18 cellular contexts compared by ENCODE assay signal in genomic region chr5:41918105-41918504, GRCh38. TPM values are rescaled to one million over a fixed set of nuclear protein-coding genes. Genes with fewer than 3 reads are reported as not detected.
DNase-seq lines count a peak whose midpoint lies in the region; ATAC-seq and TF ChIP-seq lines count a peak whose summit lies in the region.
"Had no signal": no experiment of that assay in that cellular context is flagged by ENCODE, and none has a peak within 500 bp of the region (broad histone marks: within the 10 kb centered on the region; RNA-seq: fewer than 3 reads in every experiment).

No MANE protein-coding gene starts in this region.

- no peak overlapping the region for H3K4me3 Mint-ChIP-seq in activated naive CD4-positive, alpha-beta T cell treated with anti-CD3 and anti-CD28 coated beads, Interleukin-2, amount 50 U/mL, for 24 hours
- H3K4me3 Mint-ChIP-seq in activated naive CD4-positive, alpha-beta T cell treated with anti-CD3 and anti-CD28 coated beads, Interleukin-2, amount 10 ng/mL, durations not matched to agents 7 days and 5 days = no peak overlapping the region
- no peak overlapping the region for H3K4me3 Mint-ChIP-seq in stimulated activated memory B cell treated with anti-CD40 and anti-IgM and Interleukin-4, amounts not matched to agents 10 μg/mL and 1 μg/mL and 100 μg/mL, for 72 hours
- H3K4me3 Mint-ChIP-seq: T-cell had no signal

- no peaks in the 10 kb centered on the region for H3K27me3 ChIP-seq in gastrocnemius medialis
- H3K27me3 ChIP-seq: esophagus muscularis mucosa, upper lobe of right lung had no signal

- TF ChIP-seq POLR2A in gastrocnemius medialis (IDR thresholded peaks at IDR 0.05) = no peak

- peaks cover 25% of the 10 kb centered on the region for H3K4me1 Mint-ChIP-seq in activated naive CD4-positive, alpha-beta T cell treated with anti-CD3 and anti-CD28 coated beads, Interleukin-2, amount 50 U/mL, for 24 hours
- H3K4me1 Mint-ChIP-seq in activated naive CD4-positive, alpha-beta T cell treated with anti-CD3 and anti-CD28 coated beads, Interleukin-2, amount 10 ng/mL, durations not matched to agents 7 days and 5 days = no peaks in the 10 kb centered on the region
- H3K4me1 Mint-ChIP-seq in stimulated activated memory B cell treated with anti-CD40 and anti-IgM and Interleukin-4, amounts not matched to agents 10 μg/mL and 1 μg/mL and 100 μg/mL, for 72 hours = peaks cover 30% of the 10 kb centered on the region

- in situ Hi-C loops in gastrocnemius medialis (cut with MboI; ENCODE audit: low sequenced_read_pairs in 4 of 4) = no loop called here

- H3K27me3 Mint-ChIP-seq in activated naive CD4-positive, alpha-beta T cell treated with anti-CD3 and anti-CD28 coated beads, Interleukin-2, amount 50 U/mL, for 24 hours = no peaks in the 10 kb centered on the region
- no peaks in the 10 kb centered on the region for H3K27me3 Mint-ChIP-seq in activated naive CD4-positive, alpha-beta T cell treated with anti-CD3 and anti-CD28 coated beads, Interleukin-2, amount 10 ng/mL, durations not matched to agents 7 days and 5 days
- no peaks in the 10 kb centered on the region for H3K27me3 Mint-ChIP-seq in stimulated activated memory B cell treated with anti-CD40 and anti-IgM and Interleukin-4, amounts not matched to agents 10 μg/mL and 1 μg/mL and 100 μg/mL, for 72 hours
- H3K27me3 Mint-ChIP-seq: T-cell had no signal

- no peak overlapping the region for H3K4me3 ChIP-seq in gastrocnemius medialis
- H3K4me3 ChIP-seq: esophagus muscularis mucosa, lung, upper lobe of right lung had no signal

- intact Hi-C loops in gastrocnemius medialis (cut with DNase I; ENCODE audit: low total_unique reads) = no loop called here

- H3K36me3 Mint-ChIP-seq in activated naive CD4-positive, alpha-beta T cell treated with anti-CD3 and anti-CD28 coated beads, Interleukin-2, amount 50 U/mL, for 24 hours = peaks cover 21% of the 10 kb centered on the region
- peaks cover 49% of the 10 kb centered on the region for H3K36me3 Mint-ChIP-seq in activated naive CD4-positive, alpha-beta T cell treated with anti-CD3 and anti-CD28 coated beads, Interleukin-2, amount 10 ng/mL, durations not matched to agents 7 days and 5 days
- peaks cover 52% of the 10 kb centered on the region for H3K36me3 Mint-ChIP-seq in stimulated activated memory B cell treated with anti-CD40 and anti-IgM and Interleukin-4, amounts not matched to agents 10 μg/mL and 1 μg/mL and 100 μg/mL, for 72 hours

- no peak for TF ChIP-seq CTCF in gastrocnemius medialis (IDR thresholded peaks at IDR 0.05 in 4 of 5, conservative IDR thresholded peaks at IDR 0.05 in 1 of 5)

- H3K27ac Mint-ChIP-seq in activated naive CD4-positive, alpha-beta T cell treated with anti-CD3 and anti-CD28 coated beads, Interleukin-2, amount 50 U/mL, for 24 hours = peak overlapping the region; percentile 13
- no peak overlapping the region for H3K27ac Mint-ChIP-seq in activated naive CD4-positive, alpha-beta T cell treated with anti-CD3 and anti-CD28 coated beads, Interleukin-2, amount 10 ng/mL, durations not matched to agents 7 days and 5 days
- H3K27ac Mint-ChIP-seq in stimulated activated memory B cell treated with anti-CD40 and anti-IgM and Interleukin-4, amounts not matched to agents 10 μg/mL and 1 μg/mL and 100 μg/mL, for 72 hours = peak overlapping the region; percentile 14

- no peak for DNase-seq in activated naive CD4-positive, alpha-beta T cell treated with anti-CD3 and anti-CD28 coated beads, Interleukin-2, amount 10 ng/mL, durations not matched to agents 7 days and 5 days
- DNase-seq in gastrocnemius medialis = no peak
- DNase-seq in NCI-H510A treated with DMSO at 0.1 percent for 48 hours (lab: John Stamatoyannopoulos, UW) = no peak
- DNase-seq in cortex of kidney (lab: John Stamatoyannopoulos, UW) = no peak
- DNase-seq: activated CD4-positive, alpha-beta T cell treated with anti-CD3 and anti-CD28 coated beads, Interleukin-2, amount 50 U/mL, for 4 hours; activated naive CD4-positive, alpha-beta T cell treated with anti-CD3 and anti-CD28 coated beads, Interleukin-2, amount 50 U/mL, for 16 hours; DMS153; NCI-H2171; nucleus accumbens; small intestine; T-cell; upper lobe of right lung had no signal

- no peaks in the 10 kb centered on the region for H3K9me3 Mint-ChIP-seq in activated naive CD4-positive, alpha-beta T cell treated with anti-CD3 and anti-CD28 coated beads, Interleukin-2, amount 50 U/mL, for 24 hours
- no peaks in the 10 kb centered on the region for H3K9me3 Mint-ChIP-seq in activated naive CD4-positive, alpha-beta T cell treated with anti-CD3 and anti-CD28 coated beads, Interleukin-2, amount 10 ng/mL, durations not matched to agents 7 days and 5 days
- no peaks in the 10 kb centered on the region for H3K9me3 Mint-ChIP-seq in stimulated activated memory B cell treated with anti-CD40 and anti-IgM and Interleukin-4, amounts not matched to agents 10 μg/mL and 1 μg/mL and 100 μg/mL, for 72 hours
- H3K9me3 Mint-ChIP-seq: T-cell had no signal

- peak; percentile 75 for ATAC-seq in GM21786 (IDR thresholded peaks at IDR 0.05; ENCODE audit: unreplicated experiment)
- peak; percentile 43 for ATAC-seq in HG03460 (IDR thresholded peaks at IDR 0.05; ENCODE audit: unreplicated experiment)
- ATAC-seq in stimulated activated memory B cell treated with anti-CD40 and anti-IgM and Interleukin-4, amounts not matched to agents 10 μg/mL and 1 μg/mL and 100 μg/mL, for 72 hours = peak; percentile 68
- ATAC-seq in gastrocnemius medialis = no peak
- ATAC-seq: T-cell, upper lobe of right lung had no signal

- no peak overlapping the region for H3K27ac ChIP-seq in gastrocnemius medialis
- H3K27ac ChIP-seq: esophagus muscularis mucosa, upper lobe of right lung had no signal

- CTCF ChIA-PET in activated naive CD4-positive, alpha-beta T cell treated with anti-CD3 and anti-CD28 coated beads, Interleukin-2, amount 10 ng/mL, durations not matched to agents 7 days and 5 days (lab: Charles Lee) = no interaction called here

- no peaks in the 10 kb centered on the region for H3K9me3 ChIP-seq in gastrocnemius medialis
- H3K9me3 ChIP-seq: esophagus muscularis mucosa, upper lobe of right lung had no signal

- peaks cover 0 to 70% of the 10 kb centered on the region in 2 donors for H3K36me3 ChIP-seq in gastrocnemius medialis

- peaks cover 0 to 7% of the 10 kb centered on the region in 2 donors for H3K4me1 ChIP-seq in gastrocnemius medialis
- H3K4me1 ChIP-seq: esophagus muscularis mucosa, upper lobe of right lung had no signal

RNA-seq across cellular contexts. Expression of gene FBXO4, which starts 7.0 kb away (rescaled TPM):
- 1 to 10 TPM; 1.8 to 4.7 (median 3.1) TPM for total RNA-seq in gastrocnemius medialis

RNA-seq across cellular contexts. Expression of gene RIMOC1, which starts 14.0 kb away (rescaled TPM):
- total RNA-seq in gastrocnemius medialis = 1 to 10 TPM; 5.0 to 8.2 (median 6.2) TPM

RNA-seq across cellular contexts. Expression of gene OXCT1, which starts 47.9 kb away (rescaled TPM):
- 10 to 100 TPM in 3 of 4 donors, 1 to 10 TPM in 1; 9.4 to 45.4 (median 20.5) TPM for total RNA-seq in gastrocnemius medialis

Comparison
In these comparisons a context has a peak if more than half of its experiments do, and no peak if none do; other contexts are left out.
1. ATAC-seq: peak in GM21786 (single experiment), HG03460 (single experiment) and stimulated activated memory B cell treated with anti-CD40 and anti-IgM and Interleukin-4, amounts not matched to agents 10 μg/mL and 1 μg/mL and 100 μg/mL, for 72 hours (single experiment); none in gastrocnemius medialis (0 of 2).